Comparison of ENCODE assay signal across 16 cellular contexts in genomic region chr20:16284385-16285100, GRCh38.
"Had no signal": no experiment of that assay in that cellular context is flagged by ENCODE, and none has a peak within 500 bp of the region (broad histone marks: within the 10 kb centered on the region; RNA-seq: fewer than 3 reads in every experiment).

No MANE protein-coding gene starts in this region.

- H3K27me3 Mint-ChIP-seq: activated naive CD8-positive, alpha-beta T cell; activated T-cell treated with anti-CD3 and anti-CD28 coated beads, Interleukin-2, amount 50 U/mL, for 24 hours; dendritic cell treated with granulocyte-macrophage colony-stimulating factor and Interleukin-4, amounts not matched to agents 40 ng/mL and 50 ng/mL, for 4 days had no signal

- H3K4me1 Mint-ChIP-seq: stimulated activated effector memory CD8-positive, alpha-beta T cell treated with anti-CD3 and anti-CD28 coated beads, Interleukin-12 subunit alpha, Interleukin-12 subunit beta, amount 100 ng/mL, for 72 hours had no signal

- H3K36me3 Mint-ChIP-seq: stimulated activated effector memory CD8-positive, alpha-beta T cell treated with anti-CD3 and anti-CD28 coated beads, Interleukin-12 subunit alpha, Interleukin-12 subunit beta, amount 100 ng/mL, for 72 hours had no signal

- DNase-seq: activated CD4-positive, CD25-positive, alpha-beta regulatory T cell; activated effector memory CD4-positive, alpha-beta T cell treated with anti-CD3 and anti-CD28 coated beads, Interleukin-2, amount 50 U/mL, for 16 hours; activated T-cell treated with anti-CD3 and anti-CD28 coated beads, Interleukin-2, amount 50 U/mL, for 24 hours; brain microvascular endothelial cell; cerebellar nuclear complex; erythroblast; hippocampal formation; kidney glomerular epithelial cell; nephron progenitor cell had no signal

- H3K27ac Mint-ChIP-seq: activated naive CD8-positive, alpha-beta T cell; activated T-cell treated with anti-CD3 and anti-CD28 coated beads, Interleukin-2, amount 50 U/mL, for 24 hours; dendritic cell treated with granulocyte-macrophage colony-stimulating factor and Interleukin-4, amounts not matched to agents 40 ng/mL and 50 ng/mL, for 4 days; nephron progenitor cell; stimulated activated effector memory CD8-positive, alpha-beta T cell treated with anti-CD3 and anti-CD28 coated beads, Interleukin-12 subunit alpha, Interleukin-12 subunit beta, amount 100 ng/mL, for 72 hours; T-helper 1 cell treated with Interleukin-12 subunit alpha and Interleukin-12 subunit beta and Interleukin-4 antibody, amounts not matched to agents 30 μg/mL and 1 μg/mL, for 36 hours had no signal

- H3K27me3 ChIP-seq: brain microvascular endothelial cell, tibial nerve had no signal

- H3K9me3 ChIP-seq: tibial nerve had no signal

- H3K4me3 ChIP-seq: lung, tibial nerve had no signal

- ATAC-seq: stimulated activated effector memory CD8-positive, alpha-beta T cell treated with anti-CD3 and anti-CD28 coated beads, Interleukin-12 subunit alpha, Interleukin-12 subunit beta, amount 100 ng/mL, for 72 hours had no signal

- H3K27ac ChIP-seq: brain microvascular endothelial cell, tibial nerve had no signal

- FAIRE-seq: TTC549 had no signal

- H3K4me1 ChIP-seq: tibial nerve had no signal

- H3K36me3 ChIP-seq: brain microvascular endothelial cell had no signal

- H3K4me3 Mint-ChIP-seq: activated naive CD8-positive, alpha-beta T cell; activated T-cell treated with anti-CD3 and anti-CD28 coated beads, Interleukin-2, amount 50 U/mL, for 24 hours; dendritic cell treated with granulocyte-macrophage colony-stimulating factor and Interleukin-4, amounts not matched to agents 40 ng/mL and 50 ng/mL, for 4 days; nephron progenitor cell; stimulated activated effector memory CD8-positive, alpha-beta T cell treated with anti-CD3 and anti-CD28 coated beads, Interleukin-12 subunit alpha, Interleukin-12 subunit beta, amount 100 ng/mL, for 72 hours; T-helper 1 cell treated with Interleukin-12 subunit alpha and Interleukin-12 subunit beta and Interleukin-4 antibody, amounts not matched to agents 30 μg/mL and 1 μg/mL, for 36 hours had no signal
